ENCODE assay signal across 8 cellular contexts in genomic region chr10:22550732-22551131, GRCh38.
DNase-seq lines count a peak whose midpoint lies in the region; ATAC-seq and TF ChIP-seq lines count a peak whose summit lies in the region.

No MANE protein-coding gene starts in this region.

- DNase-seq in GM23248: peak; percentile 40
- DNase-seq in UCSD-AML1 (lab: John Stamatoyannopoulos, UW; ENCODE audit: unreplicated experiment): peak; percentile 38
- peak in 3 of 4 donors; percentile 21 to 47 (median 34) for DNase-seq in body of pancreas
- DNase-seq in lung microvascular endothelial cell (ENCODE audit: low read depth in 2 of 2): peak; percentile 55 to 65
- peak; percentile 85 for DNase-seq in stimulated activated CD8-positive, alpha-beta memory T cell treated with anti-CD3 and anti-CD28 coated beads, Interleukin-4, amount 100 ng/mL, for 48 hours
- DNase-seq in NCI-H774 (lab: John Stamatoyannopoulos, UW): no peak

- WGBS in GM23248 (ENCODE audit: low coverage in 1 of 2, low lambda C conversion rate in 2 of 2, missing lambda C conversion rate in 2 of 2), 2 experiments: 45 to 54% methylated on average over 6 of the region's 6 CpGs
- 53 to 59% methylated on average over 6 of the region's 6 CpGs for WGBS in body of pancreas, 2 donors

- H3K27me3 ChIP-seq in GM23248 (replicated peaks; ENCODE audit: insufficient read depth): no peaks in the 10 kb centered on the region
- H3K27me3 ChIP-seq in body of pancreas: no peaks in the 10 kb centered on the region

- H3K36me3 ChIP-seq in GM23248 (ENCODE audit: low read depth) (peaks cover 4% of the 10 kb centered on the region; the same call in 1 of the 2 replicates), body of pancreas (replicated peaks in 1 of 2; ENCODE audit: insufficient read depth in 1 of 2, low read depth in 2 of 2) (no peaks in the 10 kb centered on the region)

- in situ Hi-C loops in GM23248 (cut with MboI): loop anchor here (25.0 kb wide), 1 partner anchor 538 kb away; the partner anchor contains the start of gene DNAJC1

- no peaks in the 10 kb centered on the region for H4K20me1 ChIP-seq in GM23248 (ENCODE audit: insufficient read depth)

- H3K9me2 ChIP-seq in GM23248 (ENCODE audit: insufficient read depth): no peaks in the 10 kb centered on the region

- intact Hi-C loops in body of pancreas (cut with DNase I): no loop called here

- no peak overlapping the region for H3K9ac ChIP-seq in GM23248

- H3K9me3 ChIP-seq in GM23248 (ENCODE audit: low read depth) (no peaks in the 10 kb centered on the region), body of pancreas (no peaks in the 10 kb centered on the region)

- H3K4me1 ChIP-seq in GM23248 (ENCODE audit: insufficient read depth) (peaks cover 11% of the 10 kb centered on the region; the same call in 1 of the 2 replicates), body of pancreas (no peaks in the 10 kb centered on the region)

- TF ChIP-seq CTCF in 22Rv1 (IDR thresholded peaks at IDR 0.05): peak; percentile 73
- TF ChIP-seq CTCF in body of pancreas (IDR thresholded peaks at IDR 0.05): peak in 6 of 7 experiments; percentile 17 to 38 (median 30)

- H3K79me2 ChIP-seq in GM23248 (ENCODE audit: insufficient read depth): no peaks in the 10 kb centered on the region

- H3F3A ChIP-seq in GM23248 (ENCODE audit: insufficient read depth): no peaks in the 10 kb centered on the region

- ATAC-seq in body of pancreas (no peak), HG03432 (IDR thresholded peaks at IDR 0.05; ENCODE audit: unreplicated experiment) (no peak)

- no peak overlapping the region for H3K4me2 ChIP-seq in GM23248 (ENCODE audit: unreplicated experiment)

- no peak overlapping the region for H2AFZ ChIP-seq in GM23248

- H3K27ac ChIP-seq in 22Rv1 (no peak overlapping the region), GM23248 (no peak overlapping the region), body of pancreas (no peak overlapping the region)

- H3K4me3 ChIP-seq in GM23248 (no peak overlapping the region), body of pancreas (no peak overlapping the region)

- TF ChIP-seq POLR2A in body of pancreas (IDR thresholded peaks at IDR 0.05): no peak
